ENCODE assay signal across 26 cellular contexts in genomic region chr5:17290620-17290974, GRCh38.
"Had no signal": no experiment of that assay in that cellular context is flagged by ENCODE, and none has a peak within 500 bp of the region (broad histone marks: within the 10 kb centered on the region; RNA-seq: fewer than 3 reads in every experiment).

No MANE protein-coding gene starts in this region.

- H3K4me3 Mint-ChIP-seq: activated naive CD8-positive, alpha-beta T cell; activated T-cell treated with anti-CD3 and anti-CD28 coated beads, Interleukin-2, amount 50 U/mL, for 72 hours; dendritic cell treated with granulocyte-macrophage colony-stimulating factor and Interleukin-4, amounts not matched to agents 40 ng/mL and 50 ng/mL, for 4 days; natural killer cell had no signal

- H3K27me3 Mint-ChIP-seq: activated naive CD8-positive, alpha-beta T cell had no signal

- H3K4me1 Mint-ChIP-seq: natural killer cell had no signal

- H3K27ac Mint-ChIP-seq: activated naive CD8-positive, alpha-beta T cell; activated T-cell treated with anti-CD3 and anti-CD28 coated beads, Interleukin-2, amount 50 U/mL, for 72 hours; dendritic cell treated with granulocyte-macrophage colony-stimulating factor and Interleukin-4, amounts not matched to agents 40 ng/mL and 50 ng/mL, for 4 days; natural killer cell had no signal

- H3K27ac ChIP-seq: ascending aorta, esophagus squamous epithelium, gastrocnemius medialis, pancreas, psoas muscle, sigmoid colon, suprapubic skin, tibial artery had no signal

- H3K27me3 ChIP-seq: ascending aorta, esophagus squamous epithelium, gastrocnemius medialis, pancreas, sigmoid colon, suprapubic skin, tibial artery had no signal

- H3K36me3 ChIP-seq: ascending aorta, esophagus squamous epithelium, gastrocnemius medialis, pancreas, sigmoid colon, suprapubic skin, tibial artery had no signal

- DNase-seq: activated CD4-positive, alpha-beta T cell treated with anti-CD3 and anti-CD28 coated beads for 4 hours; activated CD4-positive, alpha-beta T cell treated with anti-CD3 and anti-CD28 coated beads, Interleukin-2, amount 50 U/mL, for 4 hours; activated CD4-positive, CD25-positive, alpha-beta regulatory T cell; activated effector memory CD4-positive, alpha-beta T cell treated with Interleukin-2 at 50 U/mL for 16 hours; activated naive CD4-positive, alpha-beta T cell treated with Interleukin-2 at 50 U/mL for 16 hours; activated T-cell treated with anti-CD3 and anti-CD28 coated beads for 4 hours; activated T-cell treated with anti-CD3 and anti-CD28 coated beads, Interleukin-2, amount 50 U/mL, for 72 hours; central memory CD4-positive, alpha-beta T cell; esophagus squamous epithelium; gastrocnemius medialis; glutamatergic neuron; left cardiac atrium; natural killer cell; pancreas; psoas muscle; sigmoid colon; small intestine; stimulated activated CD4-positive, alpha-beta T cell treated with anti-CD3 and anti-CD28 coated beads, Interleukin-1b, Interleukin-23, amount 100 ng/mL, for 48 hours; stimulated activated CD4-positive, alpha-beta T cell treated with anti-CD3 and anti-CD28 coated beads, Interleukin-4, amount 100 ng/mL, for 4 hours; stimulated activated naive CD4-positive, alpha-beta T cell; tibial artery had no signal

- FAIRE-seq: keratinocyte, pancreas, small intestine had no signal

- H3K4me3 ChIP-seq: ascending aorta, esophagus squamous epithelium, gastrocnemius medialis, pancreas, psoas muscle, sigmoid colon, suprapubic skin, tibial artery had no signal

- H3K9me3 Mint-ChIP-seq: dendritic cell treated with granulocyte-macrophage colony-stimulating factor and Interleukin-4, amounts not matched to agents 40 ng/mL and 50 ng/mL, for 4 days had no signal

- ATAC-seq: activated T-cell treated with anti-CD3 and anti-CD28 coated beads, Interleukin-2, amount 50 U/mL, for 72 hours; gastrocnemius medialis; left cardiac atrium; pancreas; psoas muscle had no signal

- H3K9me3 ChIP-seq: ascending aorta, esophagus squamous epithelium, gastrocnemius medialis, pancreas, psoas muscle, sigmoid colon, suprapubic skin, tibial artery had no signal

- H3K4me1 ChIP-seq: ascending aorta, esophagus squamous epithelium, gastrocnemius medialis, pancreas, psoas muscle, sigmoid colon, suprapubic skin, tibial artery had no signal

- H3K36me3 Mint-ChIP-seq: activated naive CD8-positive, alpha-beta T cell had no signal
